ENCODE assay signal across 4 cellular contexts in genomic region chr2:73168348-73168747, GRCh38. TPM values are rescaled to one million over a fixed set of nuclear protein-coding genes. Genes with fewer than 3 reads are reported as not detected.
"Had no signal": no experiment of that assay in that cellular context is flagged by ENCODE, and none has a peak within 500 bp of the region (broad histone marks: within the 10 kb centered on the region; RNA-seq: fewer than 3 reads in every experiment).

No MANE protein-coding gene starts in this region.

RNA-seq across cellular contexts. Expression of gene NOTO, which starts 34.0 kb away (rescaled TPM):
- total RNA-seq: LHCN-M2, M059J, MCF 10A, NCI-H460 had no signal
